8 cellular contexts compared by ENCODE assay signal in genomic region chr1:15153184-15153841, GRCh38. TPM values are rescaled to one million over a fixed set of nuclear protein-coding genes. Genes with fewer than 3 reads are reported as not detected.
DNase-seq lines count a peak whose midpoint lies in the region; ATAC-seq and TF ChIP-seq lines count a peak whose summit lies in the region.

Gene TMEM51 (plus strand): TSS chr1:15153747. CDS start chr1:15215088, 61,341 bp downstream.

- H3K27me3 Mint-ChIP-seq in CD4-positive, alpha-beta T cell = peaks cover 66% of the 10 kb centered on the region

- H3K36me3 ChIP-seq in duodenal mucosa (ENCODE audit: control insufficient read depth in 1 of 2, insufficient read depth in 2 of 2, low read length in 2 of 2) (no peaks in the 10 kb centered on the region), right lobe of liver (no peaks in the 10 kb centered on the region), testis (ENCODE audit: low read depth, missing control alignments) (no peaks in the 10 kb centered on the region)

- no peaks in the 10 kb centered on the region for H3K36me3 Mint-ChIP-seq in CD4-positive, alpha-beta T cell (ENCODE audit: low read depth)

- peak; percentile 48 for TF ChIP-seq POLR2A in right lobe of liver (IDR thresholded peaks at IDR 0.05)
- TF ChIP-seq POLR2A in testis (IDR thresholded peaks at IDR 0.05) = no peak

- peak within 1 kb of the TSS; percentile 20 for H3K4me3 Mint-ChIP-seq in CD4-positive, alpha-beta T cell

- CTCF ChIA-PET in CD4-positive, alpha-beta T cell (lab: Charles Lee) = no interaction called here

- H3K9me3 ChIP-seq in CD4-positive, alpha-beta T cell (ENCODE audit: control insufficient read depth, low read length) = no peaks in the 10 kb centered on the region
- no peaks in the 10 kb centered on the region for H3K9me3 ChIP-seq in duodenal mucosa (ENCODE audit: control insufficient read depth in 1 of 2, low read length in 2 of 2)
- H3K9me3 ChIP-seq in right lobe of liver = no peaks in the 10 kb centered on the region
- no peaks in the 10 kb centered on the region for H3K9me3 ChIP-seq in testis

- H3K27ac Mint-ChIP-seq in CD4-positive, alpha-beta T cell = no peak within 1 kb of the TSS

- no peak for TF ChIP-seq CTCF in CD4-positive, alpha-beta T cell (IDR thresholded peaks at IDR 0.05)
- TF ChIP-seq CTCF in HFF-Myc (IDR thresholded peaks at IDR 0.05; ENCODE audit: low read depth, low read length, missing control alignments) (no peak), right lobe of liver (IDR thresholded peaks at IDR 0.05) (no peak), testis (IDR thresholded peaks at IDR 0.05) (no peak)

- H3K27ac ChIP-seq in CD4-positive, alpha-beta T cell (ENCODE audit: low read depth, low read length) = no peak within 1 kb of the TSS
- H3K27ac ChIP-seq in duodenal mucosa (ENCODE audit: low read depth, low read length) (peak within 1 kb of the TSS; percentile 87), right lobe of liver (peak within 1 kb of the TSS; percentile 47 to 88 (median 57)), testis (peak within 1 kb of the TSS; percentile 74 to 75)

- DNase-seq in CD4-positive, alpha-beta T cell = no peak
- DNase-seq in HFF-Myc (ENCODE audit: extremely low read depth, low read depth) (no peak), SHP77 treated with DMSO at 0.1 percent for 48 hours (lab: John Stamatoyannopoulos, UW) (peak; percentile 24), right lobe of liver (peak; percentile 64 to 82 (median 71)), testis (peak; percentile 61)

- H3K9me3 Mint-ChIP-seq in CD4-positive, alpha-beta T cell = no peaks in the 10 kb centered on the region

- peak within 1 kb of the TSS; percentile 68 to 76 for H3K9ac ChIP-seq in duodenal mucosa (ENCODE audit: low read depth in 1 of 2, low read length in 2 of 2)

- POLR2A ChIA-PET in CD4-positive, alpha-beta T cell (lab: Charles Lee) = no interaction called here

- H3K4me3 ChIP-seq in HFF-Myc (replicated peaks; ENCODE audit: low read depth, low read length) (peak within 1 kb of the TSS; percentile 65), duodenal mucosa (ENCODE audit: low read depth in 1 of 2, low read length in 2 of 2) (peak within 1 kb of the TSS; percentile 81 to 82), right lobe of liver (peak within 1 kb of the TSS; percentile 51 to 59 (median 55)), testis (peak within 1 kb of the TSS; percentile 64 to 74)

- WGBS in right lobe of liver (ENCODE audit: insufficient coverage, low coverage, low lambda C conversion rate, missing lambda C conversion rate) = 2% methylated on average over 9 of the region's 56 CpGs
- WGBS in testis, 2 donors = 0% methylated on average over 24 to 27 of the region's 56 CpGs

- H3K4me1 Mint-ChIP-seq in CD4-positive, alpha-beta T cell (ENCODE audit: low read depth) = peaks cover 13% of the 10 kb centered on the region

- intact Hi-C loops in CD4-positive, alpha-beta T cell (cut with DNase I, micrococcal nuclease) = no loop called here
- intact Hi-C loops in right lobe of liver (cut with DNase I) (loop anchor here in 1 of 2 donors (10.0 kb wide), 1 partner anchor 121 kb away; no protein-coding TSS in a partner anchor), testis (cut with DNase I; ENCODE audit: low total_unique reads) (loop anchor here (10.0 kb wide), 1 partner anchor 121 kb away; no protein-coding TSS in a partner anchor)

- H3K27me3 ChIP-seq in CD4-positive, alpha-beta T cell (ENCODE audit: control insufficient read depth, insufficient read depth, low read length) = peaks cover 55% of the 10 kb centered on the region
- peaks cover 0 to 3% of the 10 kb centered on the region in 2 donors for H3K27me3 ChIP-seq in duodenal mucosa (ENCODE audit: control insufficient read depth in 1 of 2, insufficient read depth in 2 of 2, low read length in 2 of 2)
- H3K27me3 ChIP-seq in right lobe of liver = peaks cover 0 to 26% of the 10 kb centered on the region in 2 donors
- no peaks in the 10 kb centered on the region for H3K27me3 ChIP-seq in testis

- ATAC-seq in CD4-positive, alpha-beta T cell (ENCODE audit: poor library complexity) = no peak
- ATAC-seq in right lobe of liver (peak; percentile 66 to 79 (median 74)), GM19455 (IDR thresholded peaks at IDR 0.05; ENCODE audit: unreplicated experiment) (no peak), HG02610 (IDR thresholded peaks at IDR 0.05; ENCODE audit: unreplicated experiment) (no peak)

- peaks cover 34 to 54% of the 10 kb centered on the region in 2 donors for H3K4me1 ChIP-seq in duodenal mucosa (ENCODE audit: control insufficient read depth in 1 of 2, insufficient read depth in 2 of 2, low read length in 2 of 2)
- H3K4me1 ChIP-seq in right lobe of liver = peaks cover 0 to 19% (median 3%) of the 10 kb centered on the region in 4 donors
- H3K4me1 ChIP-seq in testis = peaks cover 14% of the 10 kb centered on the region

RNA-seq across cellular contexts. Expression of gene TMEM51, which starts in this region (rescaled TPM):
- total RNA-seq in CD4-positive, alpha-beta T cell = not detected
- total RNA-seq in right lobe of liver (1 to 10 TPM; 1.3 to 5.4 (median 1.9) TPM), testis (1 to 10 TPM; 5.3 to 7.9 TPM)
- polyA plus RNA-seq in testis (ENCODE audit: insufficient read depth, low read depth, low replicate concordance) = 5.3 TPM

Comparison
In these comparisons a context has a peak if more than half of its experiments do, and no peak if none do; other contexts are left out.
1. ATAC-seq: peak in right lobe of liver (4 of 4); none in CD4-positive, alpha-beta T cell (single experiment), GM19455 (single experiment) and HG02610 (single experiment).
2. DNase-seq: peak in SHP77 treated with DMSO at 0.1 percent for 48 hours (single experiment), right lobe of liver (3 of 3) and testis (single experiment); none in CD4-positive, alpha-beta T cell (0 of 10) and HFF-Myc (single experiment).
3. Peak in every context shown above with its lines, with median percentiles within 50 percentile points of each other: H3K4me3 ChIP-seq.